ENCODE assay signal across 12 cellular contexts in the genomic region with DNA sequence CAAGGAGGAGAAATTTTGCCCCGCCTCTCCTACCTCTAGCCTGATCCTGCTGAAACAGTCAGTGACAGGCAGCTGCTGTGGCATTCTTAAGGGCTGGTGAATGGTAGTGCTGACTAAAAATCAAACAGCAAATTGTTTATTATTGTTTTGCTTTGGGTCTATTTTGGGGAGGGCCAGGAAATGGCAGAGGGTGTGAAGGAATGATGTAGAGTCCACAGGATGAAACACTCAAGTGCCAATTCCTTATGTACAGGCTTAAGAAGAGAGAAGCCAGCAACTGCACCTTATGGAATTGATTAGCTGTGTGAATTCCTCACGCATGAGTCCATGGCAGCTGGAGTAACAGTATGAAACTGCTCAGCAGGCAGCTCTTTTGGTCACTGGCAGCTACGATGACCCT. TPM values are rescaled to one million over a fixed set of nuclear protein-coding genes. Genes with fewer than 3 reads are reported as not detected.
DNase-seq lines count a peak whose midpoint lies in the region; ATAC-seq and TF ChIP-seq lines count a peak whose summit lies in the region.
"Had no signal": no experiment of that assay in that cellular context is flagged by ENCODE, and none has a peak within 500 bp of the region (broad histone marks: within the 10 kb centered on the region; RNA-seq: fewer than 3 reads in every experiment).

No MANE protein-coding gene starts in this region.

- no peaks in the 10 kb centered on the region for H3K27me3 ChIP-seq in brain microvascular endothelial cell (replicated peaks)
- H3K27me3 ChIP-seq in naive thymus-derived CD4-positive, alpha-beta T cell (ENCODE audit: control insufficient read depth in 2 of 2, insufficient read depth in 2 of 2, low read length in 2 of 2) = no peaks in the 10 kb centered on the region

- H3K27me3 Mint-ChIP-seq in naive thymus-derived CD4-positive, alpha-beta T cell = no peaks in the 10 kb centered on the region

- H3K27ac ChIP-seq in brain microvascular endothelial cell = peak overlapping the region; percentile 53
- H3K27ac ChIP-seq in naive thymus-derived CD4-positive, alpha-beta T cell (ENCODE audit: low read depth, low read length) = no peak overlapping the region
- H3K27ac ChIP-seq: C4-2B had no signal

- H3K4me3 ChIP-seq in AG04449 (ENCODE audit: low read depth, low read length) = no peak overlapping the region
- H3K4me3 ChIP-seq in brain microvascular endothelial cell (ENCODE audit: low read depth, low read length) = no peak overlapping the region
- H3K4me3 ChIP-seq in naive thymus-derived CD4-positive, alpha-beta T cell (ENCODE audit: low read length) = no peak overlapping the region

- H3K4me3 Mint-ChIP-seq in naive thymus-derived CD4-positive, alpha-beta T cell = no peak overlapping the region
- H3K4me3 Mint-ChIP-seq: activated naive CD4-positive, alpha-beta T cell treated with anti-CD3 and anti-CD28 coated beads for 36 hours had no signal

- no peaks in the 10 kb centered on the region for H3K36me3 ChIP-seq in brain microvascular endothelial cell (replicated peaks)
- no peaks in the 10 kb centered on the region for H3K36me3 ChIP-seq in naive thymus-derived CD4-positive, alpha-beta T cell (ENCODE audit: control insufficient read depth in 2 of 3, insufficient read depth in 3 of 3, low read length in 3 of 3)

- H3K9me3 ChIP-seq in naive thymus-derived CD4-positive, alpha-beta T cell (ENCODE audit: control insufficient read depth in 2 of 3, low read length in 3 of 3) = no peaks in the 10 kb centered on the region

- intact Hi-C loops in naive thymus-derived CD4-positive, alpha-beta T cell (cut with micrococcal nuclease) = no loop called here

- H3K4me1 Mint-ChIP-seq in naive thymus-derived CD4-positive, alpha-beta T cell = no peaks in the 10 kb centered on the region

- peaks cover 0 to 12% (median 0%) of the 10 kb centered on the region in 11 donors for H3K9me3 Mint-ChIP-seq in naive thymus-derived CD4-positive, alpha-beta T cell
- H3K9me3 Mint-ChIP-seq: activated naive CD4-positive, alpha-beta T cell treated with anti-CD3 and anti-CD28 coated beads for 36 hours had no signal

- H3K36me3 Mint-ChIP-seq in naive thymus-derived CD4-positive, alpha-beta T cell = no peaks in the 10 kb centered on the region

- in situ Hi-C loops in brain microvascular endothelial cell (cut with HindIII; ENCODE audit: low pct_ligation_motif_present, low sequenced_read_pairs) = no loop called here

- CTCF ChIA-PET in AG04449 (lab: Yijun Ruan, JAX) = interaction anchor here (0.8 kb wide), 1 partner anchor 292 kb away, joined by 3 read pairs; no protein-coding TSS in a partner anchor
- CTCF ChIA-PET in naive thymus-derived CD4-positive, alpha-beta T cell (lab: Charles Lee) = no interaction called here

- no peak overlapping the region for H3K27ac Mint-ChIP-seq in naive thymus-derived CD4-positive, alpha-beta T cell
- H3K27ac Mint-ChIP-seq: activated naive CD4-positive, alpha-beta T cell treated with anti-CD3 and anti-CD28 coated beads for 36 hours had no signal

- TF ChIP-seq CTCF in AG04449 (IDR thresholded peaks at IDR 0.05; ENCODE audit: insufficient read depth, low read length, missing control alignments) = no peak
- no peak for TF ChIP-seq CTCF in brain microvascular endothelial cell (IDR thresholded peaks at IDR 0.05; ENCODE audit: low read depth, low read length, missing control alignments)

- DNase-seq in AG04449 (ENCODE audit: low read depth, low spot score) (peak; percentile 79), HT1080 (ENCODE audit: low read depth) (peak; percentile 46), brain microvascular endothelial cell (peak; percentile 89), kidney glomerular epithelial cell (lab: John Stamatoyannopoulos, UW) (peak; percentile 4), NCI-H2171 treated with DMSO at 0.1 percent for 48 hours (lab: John Stamatoyannopoulos, UW) (no peak), anterior cingulate cortex (lab: John Stamatoyannopoulos, UW) (no peak), midbrain (lab: John Stamatoyannopoulos, UW) (no peak)
- DNase-seq in naive thymus-derived CD4-positive, alpha-beta T cell = no peak
- DNase-seq: activated naive CD4-positive, alpha-beta T cell treated with anti-CD3 and anti-CD28 coated beads for 36 hours; MV-4-11; stimulated activated naive CD4-positive, alpha-beta T cell had no signal

- POLR2A ChIA-PET in AG04449 (lab: Yijun Ruan, JAX) = interaction anchor here (0.6 to 0.7 kb wide), 3 partner anchors 59 to 160 kb away, joined by 3 to 4 read pairs (median 3); no protein-coding TSS in a partner anchor
- POLR2A ChIA-PET in naive thymus-derived CD4-positive, alpha-beta T cell (lab: Charles Lee) = no interaction called here

- ATAC-seq in naive thymus-derived CD4-positive, alpha-beta T cell = no peak

- no peaks in the 10 kb centered on the region for H3K4me1 ChIP-seq in naive thymus-derived CD4-positive, alpha-beta T cell (ENCODE audit: control insufficient read depth in 2 of 2, insufficient read depth in 2 of 2, low read length in 2 of 2)

RNA-seq across cellular contexts. Expression of gene VEGFC, which starts 39.7 kb away (rescaled TPM):
- 43.6 and 51.2 TPM in 2 replicates for total RNA-seq in HT1080 (2014; rRNA removed; shearing (Covaris generic))
- 65.3 and 74.5 TPM in 2 replicates for polyA plus RNA-seq in HT1080 (2015; cell fraction: cytosol; rRNA removed)
- polyA plus RNA-seq in HT1080 (2015; cell fraction: nucleus; rRNA removed) = 56.0 and 58.3 TPM in 2 replicates
- not detected for total RNA-seq in naive thymus-derived CD4-positive, alpha-beta T cell
- not detected for polyA plus RNA-seq in naive thymus-derived CD4-positive, alpha-beta T cell
- total RNA-seq: activated naive CD4-positive, alpha-beta T cell treated with anti-CD3 and anti-CD28 coated beads for 36 hours had no signal

Comparison
In these comparisons a context has a peak if more than half of its experiments do, and no peak if none do; other contexts are left out.
1. DNase-seq: peak in AG04449 (single experiment), HT1080 (single experiment), brain microvascular endothelial cell (single experiment) and kidney glomerular epithelial cell (single experiment); none in NCI-H2171 treated with DMSO at 0.1 percent for 48 hours (single experiment), anterior cingulate cortex (0 of 58), naive thymus-derived CD4-positive, alpha-beta T cell (0 of 9) and midbrain (single experiment).
2. RNA of gene VEGFC, which starts 39.7 kb away (total RNA-seq): 43.6 to 51.2 TPM in HT1080; not detected in naive thymus-derived CD4-positive, alpha-beta T cell; every median in the first group is over 10 times any median in the second.